Comparison of ENCODE assay signal across 19 cellular contexts in the genomic region with DNA sequence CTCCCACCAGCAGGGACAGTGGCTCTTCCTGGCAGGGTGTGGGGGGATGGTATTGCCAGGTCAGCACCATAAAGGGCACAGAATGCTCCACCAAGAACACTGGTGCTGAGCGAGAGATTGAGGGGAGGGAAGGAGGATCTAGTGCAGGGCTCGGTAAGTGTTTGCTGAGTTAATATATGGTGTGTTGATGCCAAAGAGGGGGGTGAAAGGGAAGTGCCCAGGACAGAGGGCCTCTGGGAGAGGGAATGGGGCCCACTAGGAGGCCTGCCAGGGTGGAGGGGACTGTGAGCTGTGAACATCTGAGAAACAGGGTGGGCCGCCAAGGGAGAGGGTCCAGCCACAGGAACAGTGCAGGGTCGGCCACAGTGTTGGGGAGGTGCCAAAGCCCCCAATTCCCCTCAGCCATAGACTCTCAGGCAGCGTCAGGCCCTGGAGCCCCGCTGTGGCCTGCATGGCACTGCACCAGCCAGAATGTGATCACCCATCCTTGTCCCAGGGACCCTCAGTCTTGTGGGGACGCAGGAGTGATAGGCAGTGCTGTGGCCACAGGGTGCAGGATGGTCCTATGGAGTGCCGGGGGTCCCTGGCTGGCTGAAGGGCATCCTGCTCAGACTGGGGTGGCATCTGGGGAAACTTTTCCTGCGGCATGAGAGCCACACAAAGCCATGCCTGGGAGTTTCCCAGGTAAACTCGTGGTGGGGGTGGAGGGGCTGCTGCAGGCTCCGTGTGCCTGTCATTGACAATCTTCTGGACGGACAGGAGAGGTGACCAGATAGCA. TPM values are rescaled to one million over a fixed set of nuclear protein-coding genes. Genes with fewer than 3 reads are reported as not detected.
DNase-seq lines count a peak whose midpoint lies in the region; ATAC-seq and TF ChIP-seq lines count a peak whose summit lies in the region.
"Had no signal": no experiment of that assay in that cellular context is flagged by ENCODE, and none has a peak within 500 bp of the region (broad histone marks: within the 10 kb centered on the region; RNA-seq: fewer than 3 reads in every experiment).

No MANE protein-coding gene starts in this region.

- no peak overlapping the region for H3K27ac ChIP-seq in right atrium auricular region
- no peak overlapping the region for H3K27ac ChIP-seq in neuronal stem cell (replicated peaks; ENCODE audit: low read length)
- H3K27ac ChIP-seq: body of pancreas, coronary artery, PC-9, SK-N-MC, thoracic aorta had no signal

- H3K36me3 Mint-ChIP-seq in type B pancreatic cell = peaks cover 6% of the 10 kb centered on the region

- peak overlapping the region; percentile 94 for H3K23ac ChIP-seq in neuronal stem cell (ENCODE audit: low read depth, low read length, poor library complexity)

- intact Hi-C loops in Right ventricle myocardium inferior (cut with DNase I) = no loop called here

- peak overlapping the region; percentile 90 for H4K91ac ChIP-seq in neuronal stem cell (ENCODE audit: low read depth, low read length, poor library complexity)

- H3K27me3 ChIP-seq in right atrium auricular region (no peaks in the 10 kb centered on the region), neuronal stem cell (ENCODE audit: control insufficient read depth in 3 of 3, insufficient read depth in 3 of 3, low read depth in 1 of 3, low read length in 3 of 3) (no peaks in the 10 kb centered on the region)
- H3K27me3 ChIP-seq: body of pancreas had no signal

- peak overlapping the region; percentile 46 for H3K4ac ChIP-seq in neuronal stem cell (ENCODE audit: low read length)

- ATAC-seq in Right ventricle myocardium inferior = peak; percentile 40
- ATAC-seq: body of pancreas had no signal

- peak overlapping the region; percentile 41 for H2AK5ac ChIP-seq in neuronal stem cell (ENCODE audit: low read depth, low read length)

- H3K4me1 Mint-ChIP-seq in type B pancreatic cell (ENCODE audit: unreplicated experiment) = no peaks in the 10 kb centered on the region

- H2AFZ ChIP-seq in neuronal stem cell (ENCODE audit: low read length) = no peak overlapping the region
- H2AFZ ChIP-seq: PC-9 had no signal

- no peak overlapping the region for H3K4me3 Mint-ChIP-seq in type B pancreatic cell
- H3K4me3 Mint-ChIP-seq: activated naive CD4-positive, alpha-beta T cell treated with anti-CD3 and anti-CD28 coated beads, Interleukin-2, amount 50 U/mL, for 24 hours had no signal

- H3K27me3 Mint-ChIP-seq in type B pancreatic cell = peaks cover 10% of the 10 kb centered on the region
- H3K27me3 Mint-ChIP-seq: activated naive CD4-positive, alpha-beta T cell treated with anti-CD3 and anti-CD28 coated beads, Interleukin-2, amount 50 U/mL, for 24 hours had no signal

- H3K9me3 ChIP-seq in right atrium auricular region (no peaks in the 10 kb centered on the region), neuronal stem cell (replicated peaks in 1 of 2; ENCODE audit: control insufficient read depth in 2 of 2, insufficient read depth in 1 of 2, low read depth in 1 of 2, low read length in 2 of 2) (no peaks in the 10 kb centered on the region)
- H3K9me3 ChIP-seq: body of pancreas, thoracic aorta had no signal

- no peak overlapping the region for H3K4me3 ChIP-seq in right atrium auricular region
- H3K4me3 ChIP-seq in fibroblast of villous mesenchyme (ENCODE audit: low read depth, low read length) = no peak overlapping the region
- H3K4me3 ChIP-seq in neuronal stem cell (ENCODE audit: low read length in 2 of 2) = no peak overlapping the region
- H3K4me3 ChIP-seq: body of pancreas, coronary artery, PC-9, SK-N-MC, smooth muscle cell, thoracic aorta had no signal

- no peak overlapping the region for H2BK15ac ChIP-seq in neuronal stem cell (ENCODE audit: low read length)

- H2BK120ac ChIP-seq in neuronal stem cell (ENCODE audit: low read depth, low read length) = no peak overlapping the region

- H4K8ac ChIP-seq in neuronal stem cell (ENCODE audit: low read depth, low read length) = no peak overlapping the region

- peaks cover 5% of the 10 kb centered on the region for H3K9me3 Mint-ChIP-seq in type B pancreatic cell
- H3K9me3 Mint-ChIP-seq: activated naive CD4-positive, alpha-beta T cell treated with anti-CD3 and anti-CD28 coated beads, Interleukin-2, amount 50 U/mL, for 24 hours had no signal

- H3K36me3 ChIP-seq in right atrium auricular region = no peaks in the 10 kb centered on the region
- H3K36me3 ChIP-seq in neuronal stem cell (replicated peaks in 1 of 2; ENCODE audit: control insufficient read depth in 2 of 2, insufficient read depth in 2 of 2, low read length in 2 of 2) = no peaks in the 10 kb centered on the region
- H3K36me3 ChIP-seq: thoracic aorta had no signal

- no peaks in the 10 kb centered on the region for H3K79me1 ChIP-seq in neuronal stem cell (ENCODE audit: low read depth, low read length)

- H2BK12ac ChIP-seq in neuronal stem cell (ENCODE audit: low read length) = peak overlapping the region; percentile 50

- H3K9ac ChIP-seq in neuronal stem cell (ENCODE audit: low read depth, low read length, poor library complexity) = no peak overlapping the region

- H2BK5ac ChIP-seq in neuronal stem cell (ENCODE audit: low read length) = no peak overlapping the region

- no peaks in the 10 kb centered on the region for H3K4me1 ChIP-seq in right atrium auricular region
- no peaks in the 10 kb centered on the region for H3K4me1 ChIP-seq in neuronal stem cell (ENCODE audit: control insufficient read depth in 2 of 2, insufficient read depth in 1 of 2, low read depth in 1 of 2, low read length in 2 of 2)
- H3K4me1 ChIP-seq: body of pancreas had no signal

- H3K14ac ChIP-seq in neuronal stem cell (ENCODE audit: low read length) = peak overlapping the region; percentile 25

- H3K18ac ChIP-seq in neuronal stem cell (ENCODE audit: low read length) = peak overlapping the region; percentile 35

- TF ChIP-seq CTCF in right atrium auricular region (IDR thresholded peaks at IDR 0.05) (no peak), fibroblast of villous mesenchyme (IDR thresholded peaks at IDR 0.05; ENCODE audit: insufficient read depth, low read depth, low read length) (peak; percentile 1), type B pancreatic cell (conservative IDR thresholded peaks at IDR 0.05) (no peak)

- H3K4me2 ChIP-seq in neuronal stem cell (ENCODE audit: insufficient read depth, low read length, poor library complexity, severe bottlenecking) = no peak overlapping the region
- H3K4me2 ChIP-seq: PC-9, smooth muscle cell had no signal

- WGBS in neuronal stem cell (ENCODE audit: extremely low coverage in 2 of 2, insufficient read length in 2 of 2, insufficient replicate concordance in 1 of 2), 2 donors = no CpG with 5 or more reads among the region's 12 CpGs

- DNase-seq in Right ventricle myocardium inferior (ENCODE audit: missing footprints) (no peak), right atrium auricular region (ENCODE audit: low spot score) (no peak), fibroblast of villous mesenchyme (ENCODE audit: low read depth) (no peak), neuronal stem cell (ENCODE audit: low spot score) (no peak), UCSD-AML1 (lab: John Stamatoyannopoulos, UW; ENCODE audit: unreplicated experiment) (no peak), RPMI8226 (no peak), type B pancreatic cell (ENCODE audit: extremely low spot score, unreplicated experiment) (no peak), NOMO-1 (lab: John Stamatoyannopoulos, UW; ENCODE audit: unreplicated experiment in 2 of 2) (no peak)
- DNase-seq: activated CD4-positive, alpha-beta T cell treated with anti-CD3 and anti-CD28 coated beads for 4 hours; body of pancreas; foreskin melanocyte; NCI-H2171 treated with DMSO at 0.1 percent for 48 hours; PC-9; stimulated activated CD8-positive, alpha-beta memory T cell treated with anti-CD3 and anti-CD28 coated beads, Interleukin-4, amount 100 ng/mL, for 48 hours had no signal

- no peak overlapping the region for H3K27ac Mint-ChIP-seq in type B pancreatic cell
- H3K27ac Mint-ChIP-seq: activated naive CD4-positive, alpha-beta T cell treated with anti-CD3 and anti-CD28 coated beads, Interleukin-2, amount 50 U/mL, for 24 hours had no signal

RNA-seq across cellular contexts. Expression of gene RIN3, which starts 11.9 kb away (rescaled TPM):
- total RNA-seq in Right ventricle myocardium inferior (13.0 TPM), right atrium auricular region (10 to 100 TPM in 1 of 2 donors, 1 to 10 TPM in 1; 6.6 to 11.8 TPM), fibroblast of villous mesenchyme (7.3 and 7.4 TPM in 2 replicates), type B pancreatic cell (ENCODE audit: low replicate concordance) (11.3 and 12.9 TPM in 2 replicates)
- polyA plus RNA-seq in neuronal stem cell (2013, experiment 1 of 2) = 1.3 TPM
- polyA plus RNA-seq in neuronal stem cell (2013, experiment 2 of 2) = 1.6 TPM
